1 cellular context compared by ENCODE assay signal in genomic region chr2:129723277-129724020, GRCh38.
A peak's percentile ranks its signal among the peaks of the same experiment; 100 is the strongest.
TF ChIP-seq lines count a peak whose summit lies in the region.

No MANE protein-coding gene starts in this region.

TF ChIP-seq in Ishikawa, 13 proteins besides CTCF, POLR2A, EP300 and RAD21 (continued from another document):
- peak; percentile 21; the same call in 1 of the 2 replicates for TF ChIP-seq TCF12 (IDR thresholded peaks at IDR 0.05; ENCODE audit: low read depth)
